11 cellular contexts compared by ENCODE assay signal in genomic region chr16:70694088-70694487, GRCh38. TPM values are rescaled to one million over a fixed set of nuclear protein-coding genes. Genes with fewer than 3 reads are reported as not detected.
DNase-seq lines count a peak whose midpoint lies in the region; ATAC-seq, FAIRE-seq and TF ChIP-seq lines count a peak whose summit lies in the region.
"Had no signal": no experiment of that assay in that cellular context is flagged by ENCODE, and none has a peak within 500 bp of the region (broad histone marks: within the 10 kb centered on the region; RNA-seq: fewer than 3 reads in every experiment).

No MANE protein-coding gene starts in this region.

- in situ Hi-C loops in HAP-1 (cut with MboI; ENCODE audit: low sequenced_read_pairs): no loop called here

- no peak for TF ChIP-seq POLR2A in esophagus muscularis mucosa (IDR thresholded peaks at IDR 0.05; ENCODE audit: low read depth)

- H3K4me3 ChIP-seq in esophagus muscularis mucosa (peak overlapping the region in 1 of 4 donors; percentile 16), HAP-1 (no peak overlapping the region)

- TF ChIP-seq CTCF in esophagus muscularis mucosa (IDR thresholded peaks at IDR 0.05) (no peak), omental fat pad (IDR thresholded peaks at IDR 0.05) (no peak)

- H3K36me3 ChIP-seq in esophagus muscularis mucosa: peaks cover 0 to 6% (median 0%) of the 10 kb centered on the region in 4 donors
- no peaks in the 10 kb centered on the region for H3K36me3 ChIP-seq in HAP-1 (replicated peaks)

- no peak for TF ChIP-seq EP300 in esophagus muscularis mucosa (IDR thresholded peaks at IDR 0.05)

- FAIRE-seq in RCC 7860 (lab: Jason Lieb, UNC): peak; percentile 87

- WGBS in esophagus muscularis mucosa: 61% methylated on average over 10 of the region's 10 CpGs

- peaks cover 92 to 100% (median 97%) of the 10 kb centered on the region in 4 donors for H3K4me1 ChIP-seq in esophagus muscularis mucosa
- no peaks in the 10 kb centered on the region for H3K4me1 ChIP-seq in HAP-1

- no peaks in the 10 kb centered on the region for H3K27me3 ChIP-seq in esophagus muscularis mucosa
- H3K27me3 ChIP-seq in HAP-1 (ENCODE audit: low read depth): no peaks in the 10 kb centered on the region

- intact Hi-C loops in esophagus muscularis mucosa (cut with DNase I): no loop called here

- DNase-seq in EH (ENCODE audit: low read depth) (peak; percentile 97), RCC 7860 (ENCODE audit: low spot score) (peak; percentile 96), esophagus muscularis mucosa (ENCODE audit: extremely low spot score) (no peak), omental fat pad (ENCODE audit: low spot score) (no peak), T-helper 9 cell (no peak), HAP-1 (ENCODE audit: low spot score in 2 of 2) (no peak)
- DNase-seq: naive thymus-derived CD8-positive, alpha-beta T cell; stimulated activated naive CD8-positive, alpha-beta T cell treated with anti-CD3 and anti-CD28 coated beads, Interleukin-15, amount 100 ng/mL, for 72 hours had no signal

- peak overlapping the region; percentile 96 to 99 (median 96) for H3K27ac ChIP-seq in esophagus muscularis mucosa (replicated peaks in 1 of 4)

- H3K9me3 ChIP-seq in esophagus muscularis mucosa: no peaks in the 10 kb centered on the region
- H3K9me3 ChIP-seq in HAP-1: no peaks in the 10 kb centered on the region

- ATAC-seq in omental fat pad (ENCODE audit: low FRiP score) (peak; percentile 16), HG02642 (IDR thresholded peaks at IDR 0.05; ENCODE audit: poor library complexity, unreplicated experiment) (no peak), GM19023 (IDR thresholded peaks at IDR 0.05; ENCODE audit: unreplicated experiment) (no peak)
- ATAC-seq: naive thymus-derived CD8-positive, alpha-beta T cell; stimulated activated naive CD8-positive, alpha-beta T cell treated with anti-CD3 and anti-CD28 coated beads, Interleukin-15, amount 100 ng/mL, for 72 hours had no signal

RNA-seq across cellular contexts. Expression of gene MTSS2, which starts 8.2 kb away (rescaled TPM):
- total RNA-seq in esophagus muscularis mucosa: 100 to 1,000 TPM in 2 of 4 donors, 10 to 100 TPM in 2; 74.9 to 238 (median 130) TPM
- 10 to 100 TPM; 19.3 to 70.1 (median 32.4) TPM for total RNA-seq in omental fat pad

RNA-seq across cellular contexts. Expression of gene IL34, which starts 47.7 kb away (rescaled TPM):
- 1 to 10 TPM; 1.7 to 4.7 (median 3.4) TPM for total RNA-seq in esophagus muscularis mucosa
- 1 to 10 TPM in 3 of 4 donors, under 1 TPM in 1; 0.38 to 1.3 (median 1.2) TPM for total RNA-seq in omental fat pad
- total RNA-seq: activated T-helper 2 cell treated with anti-CD3 and anti-CD28 coated beads, Interferon-gamma antibody, Interleukin-2, Interleukin-4, amounts not matched to agents 10 μg/mL and 5 μg/mL and 100 μg/mL, durations not matched to agents 14 hours and 24 hours and 36 hours had no signal

Comparison
In these comparisons a context has a peak if more than half of its experiments do, and no peak if none do; other contexts are left out.
1. DNase-seq: peak in EH (single experiment) and RCC 7860 (single experiment); none in esophagus muscularis mucosa (single experiment), omental fat pad (single experiment), T-helper 9 cell (single experiment) and HAP-1 (0 of 2).